In the genomic region with DNA sequence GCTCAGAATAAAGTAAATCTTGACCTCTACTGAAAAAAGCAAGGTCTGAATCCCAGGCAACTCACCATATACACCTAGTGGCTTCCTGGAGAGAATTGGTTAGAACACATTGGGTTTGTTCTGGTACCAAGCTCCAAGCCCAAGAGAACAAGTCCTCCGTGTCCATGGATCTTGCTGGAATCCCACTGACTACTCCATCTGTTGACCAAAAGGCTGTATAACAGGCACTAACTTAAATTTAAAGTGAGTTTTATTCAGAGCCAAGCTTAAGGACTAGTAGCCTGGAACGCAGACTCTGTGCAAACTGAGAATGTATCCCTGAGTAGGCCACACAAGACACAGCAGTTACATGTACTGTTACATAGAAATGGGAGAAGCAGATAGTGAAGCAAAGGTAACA, we compare ENCODE assay signal across 26 cellular contexts.
DNase-seq lines count a peak whose midpoint lies in the region; ATAC-seq and TF ChIP-seq lines count a peak whose summit lies in the region.
"Had no signal": no experiment of that assay in that cellular context is flagged by ENCODE, and none has a peak within 500 bp of the region (broad histone marks: within the 10 kb centered on the region; RNA-seq: fewer than 3 reads in every experiment).

No MANE protein-coding gene starts in this region.

- no peak overlapping the region for H3K4me3 ChIP-seq in neural progenitor cell
- H3K4me3 ChIP-seq in left lung, result no peak overlapping the region
- H3K4me3 ChIP-seq: tibial nerve had no signal

- no peaks in the 10 kb centered on the region for H3K79me2 ChIP-seq in neural progenitor cell (ENCODE audit: low read depth)

- H3K27ac ChIP-seq in epithelial cell of prostate (peak overlapping the region; percentile 88), neural progenitor cell (no peak overlapping the region), left lung (no peak overlapping the region)
- H3K27ac ChIP-seq: tibial nerve had no signal

- H3K4me1 Mint-ChIP-seq in neural progenitor cell, result no peaks in the 10 kb centered on the region
- H3K4me1 Mint-ChIP-seq in activated T-helper 1 cell treated with anti-CD3 and anti-CD28 coated beads, Interleukin-12 subunit alpha, Interleukin-12 subunit beta, Interleukin-2, Interleukin-4 antibody, amounts not matched to agents 30 ng/mL and 10 ng/mL and 1 ng/mL, durations not matched to agents 14 hours and 24 hours and 36 hours (ENCODE audit: low read depth), result no peaks in the 10 kb centered on the region
- H3K4me1 Mint-ChIP-seq: activated naive CD4-positive, alpha-beta T cell treated with anti-CD3 and anti-CD28 coated beads, Interleukin-2, amount 10 ng/mL, durations not matched to agents 7 days and 5 days; memory B cell; naive thymus-derived CD8-positive, alpha-beta T cell had no signal

- H3K27me3 ChIP-seq in neural progenitor cell (no peaks in the 10 kb centered on the region), left lung (no peaks in the 10 kb centered on the region)
- H3K27me3 ChIP-seq: BE2C, tibial nerve had no signal

- no peaks in the 10 kb centered on the region for H3K9me3 ChIP-seq in neural progenitor cell (ENCODE audit: low read depth)
- H3K9me3 ChIP-seq in left lung, result peaks cover 0 to 39% of the 10 kb centered on the region in 2 donors
- H3K9me3 ChIP-seq: BE2C had no signal

- no peak overlapping the region for H3K27ac Mint-ChIP-seq in neural progenitor cell
- no peak overlapping the region for H3K27ac Mint-ChIP-seq in activated T-helper 1 cell treated with anti-CD3 and anti-CD28 coated beads, Interleukin-12 subunit alpha, Interleukin-12 subunit beta, Interleukin-2, Interleukin-4 antibody, amounts not matched to agents 30 ng/mL and 10 ng/mL and 1 ng/mL, durations not matched to agents 14 hours and 24 hours and 36 hours
- H3K27ac Mint-ChIP-seq: activated CD4-positive, alpha-beta memory T cell treated with anti-CD3 and anti-CD28 coated beads for 36 hours; activated naive CD4-positive, alpha-beta T cell treated with anti-CD3 and anti-CD28 coated beads, Interleukin-2, amount 10 ng/mL, durations not matched to agents 7 days and 5 days; activated T-cell treated with anti-CD3 and anti-CD28 coated beads, Interleukin-2, amount 50 U/mL, for 24 hours; memory B cell; naive thymus-derived CD8-positive, alpha-beta T cell; stimulated activated naive CD8-positive, alpha-beta T cell treated with anti-CD3 and anti-CD28 coated beads, Interleukin-15, Interleukin-2, amounts not matched to agents 100 ng/mL and 50 ng/mL, for 24 hours had no signal

- intact Hi-C loops in activated T-helper 1 cell treated with anti-CD3 and anti-CD28 coated beads, Interleukin-12 subunit alpha, Interleukin-12 subunit beta, Interleukin-2, Interleukin-4 antibody, amounts not matched to agents 30 ng/mL and 10 ng/mL and 1 ng/mL, durations not matched to agents 14 hours and 24 hours and 36 hours (cut with micrococcal nuclease), result no loop called here
- intact Hi-C loops in left lung (cut with DNase I), result no loop called here

- peaks cover 5% of the 10 kb centered on the region for H3K27me3 Mint-ChIP-seq in neural progenitor cell (ENCODE audit: insufficient read depth, low read depth)
- no peaks in the 10 kb centered on the region for H3K27me3 Mint-ChIP-seq in activated T-helper 1 cell treated with anti-CD3 and anti-CD28 coated beads, Interleukin-12 subunit alpha, Interleukin-12 subunit beta, Interleukin-2, Interleukin-4 antibody, amounts not matched to agents 30 ng/mL and 10 ng/mL and 1 ng/mL, durations not matched to agents 14 hours and 24 hours and 36 hours (ENCODE audit: insufficient read depth)
- H3K27me3 Mint-ChIP-seq: activated CD4-positive, alpha-beta memory T cell treated with anti-CD3 and anti-CD28 coated beads for 36 hours; activated naive CD4-positive, alpha-beta T cell treated with anti-CD3 and anti-CD28 coated beads, Interleukin-2, amount 10 ng/mL, durations not matched to agents 7 days and 5 days; activated T-cell treated with anti-CD3 and anti-CD28 coated beads, Interleukin-2, amount 50 U/mL, for 24 hours; memory B cell; stimulated activated naive CD8-positive, alpha-beta T cell treated with anti-CD3 and anti-CD28 coated beads, Interleukin-15, Interleukin-2, amounts not matched to agents 100 ng/mL and 50 ng/mL, for 24 hours had no signal

- no peak overlapping the region for H3K9ac ChIP-seq in neural progenitor cell

- H3K36me3 ChIP-seq in neural progenitor cell, result no peaks in the 10 kb centered on the region
- H3K36me3 ChIP-seq in left lung, result no peaks in the 10 kb centered on the region
- H3K36me3 ChIP-seq: BE2C, tibial nerve had no signal

- no peak for ATAC-seq in left lung
- ATAC-seq: naive thymus-derived CD8-positive, alpha-beta T cell had no signal

- H3K36me3 Mint-ChIP-seq in neural progenitor cell, result no peaks in the 10 kb centered on the region
- no peaks in the 10 kb centered on the region for H3K36me3 Mint-ChIP-seq in activated T-helper 1 cell treated with anti-CD3 and anti-CD28 coated beads, Interleukin-12 subunit alpha, Interleukin-12 subunit beta, Interleukin-2, Interleukin-4 antibody, amounts not matched to agents 30 ng/mL and 10 ng/mL and 1 ng/mL, durations not matched to agents 14 hours and 24 hours and 36 hours (ENCODE audit: low read depth)
- H3K36me3 Mint-ChIP-seq: activated CD4-positive, alpha-beta memory T cell treated with anti-CD3 and anti-CD28 coated beads for 36 hours; activated naive CD4-positive, alpha-beta T cell treated with anti-CD3 and anti-CD28 coated beads, Interleukin-2, amount 10 ng/mL, durations not matched to agents 7 days and 5 days had no signal

- DNase-seq in DMS53 (lab: John Stamatoyannopoulos, UW) (peak; percentile 2), DMS53 treated with DMSO at 0.1 percent for 48 hours (lab: John Stamatoyannopoulos, UW; ENCODE audit: unreplicated experiment) (no peak), NAMALWA (ENCODE audit: low spot score) (peak; percentile 4), epithelial cell of prostate (ENCODE audit: low read depth, low spot score) (no peak), neural progenitor cell (ENCODE audit: low spot score) (no peak), left lung (no peak), ureter (ENCODE audit: low spot score) (no peak)
- no peak for DNase-seq in activated T-helper 1 cell treated with anti-CD3 and anti-CD28 coated beads, Interleukin-12 subunit alpha, Interleukin-12 subunit beta, Interleukin-2, Interleukin-4 antibody, amounts not matched to agents 30 ng/mL and 10 ng/mL and 1 ng/mL, durations not matched to agents 14 hours and 24 hours and 36 hours (ENCODE audit: low spot score)
- DNase-seq: activated CD4-positive, alpha-beta memory T cell treated with anti-CD3 and anti-CD28 coated beads for 36 hours; activated naive CD4-positive, alpha-beta T cell treated with anti-CD3 and anti-CD28 coated beads, Interleukin-2, amount 10 ng/mL, durations not matched to agents 7 days and 5 days; activated T-cell treated with anti-CD3 and anti-CD28 coated beads, Interleukin-2, amount 50 U/mL, for 24 hours; aorta; BE2C; cerebellar nuclear complex; effector CD8-positive, alpha-beta T cell; GDM1; glutamatergic neuron; naive thymus-derived CD8-positive, alpha-beta T cell; NCI-H1930; NCI-H446 treated with DMSO at 0.1 percent for 48 hours; Right ventricle myocardium superior; stimulated activated CD4-positive, alpha-beta T cell treated with anti-CD3 and anti-CD28 coated beads, Interleukin-1b, Interleukin-23, amount 100 ng/mL, for 48 hours; T-helper 1 cell had no signal

- no peak overlapping the region for H3K4me3 Mint-ChIP-seq in neural progenitor cell
- H3K4me3 Mint-ChIP-seq in activated T-helper 1 cell treated with anti-CD3 and anti-CD28 coated beads, Interleukin-12 subunit alpha, Interleukin-12 subunit beta, Interleukin-2, Interleukin-4 antibody, amounts not matched to agents 30 ng/mL and 10 ng/mL and 1 ng/mL, durations not matched to agents 14 hours and 24 hours and 36 hours, result no peak overlapping the region
- H3K4me3 Mint-ChIP-seq: activated CD4-positive, alpha-beta memory T cell treated with anti-CD3 and anti-CD28 coated beads for 36 hours; activated naive CD4-positive, alpha-beta T cell treated with anti-CD3 and anti-CD28 coated beads, Interleukin-2, amount 10 ng/mL, durations not matched to agents 7 days and 5 days; activated T-cell treated with anti-CD3 and anti-CD28 coated beads, Interleukin-2, amount 50 U/mL, for 24 hours; memory B cell; naive thymus-derived CD8-positive, alpha-beta T cell; stimulated activated naive CD8-positive, alpha-beta T cell treated with anti-CD3 and anti-CD28 coated beads, Interleukin-15, Interleukin-2, amounts not matched to agents 100 ng/mL and 50 ng/mL, for 24 hours had no signal

- H3K9me3 Mint-ChIP-seq in neural progenitor cell, result peaks cover 25% of the 10 kb centered on the region
- H3K9me3 Mint-ChIP-seq in activated T-helper 1 cell treated with anti-CD3 and anti-CD28 coated beads, Interleukin-12 subunit alpha, Interleukin-12 subunit beta, Interleukin-2, Interleukin-4 antibody, amounts not matched to agents 30 ng/mL and 10 ng/mL and 1 ng/mL, durations not matched to agents 14 hours and 24 hours and 36 hours, result peaks cover 39% of the 10 kb centered on the region

- H4K20me1 ChIP-seq in neural progenitor cell (ENCODE audit: low read depth), result no peaks in the 10 kb centered on the region

- H3K4me1 ChIP-seq in neural progenitor cell (no peaks in the 10 kb centered on the region), left lung (no peaks in the 10 kb centered on the region)
- H3K4me1 ChIP-seq: BE2C, tibial nerve had no signal

- H3K4me2 ChIP-seq in neural progenitor cell, result no peak overlapping the region

- H3F3A ChIP-seq in neural progenitor cell (ENCODE audit: low read depth), result no peaks in the 10 kb centered on the region

- H2AFZ ChIP-seq in neural progenitor cell (replicated peaks), result no peak overlapping the region

- peak; percentile 38 for TF ChIP-seq CTCF in neural progenitor cell (IDR thresholded peaks at IDR 0.05)
- no peak for TF ChIP-seq CTCF in left lung (IDR thresholded peaks at IDR 0.05)

Comparison
In these comparisons a context has a peak if more than half of its experiments do, and no peak if none do; other contexts are left out.
1. DNase-seq: peak in DMS53 (single experiment) and NAMALWA (single experiment); none in DMS53 treated with DMSO at 0.1 percent for 48 hours (single experiment), epithelial cell of prostate (single experiment), neural progenitor cell (single experiment), activated T-helper 1 cell treated with anti-CD3 and anti-CD28 coated beads, Interleukin-12 subunit alpha, Interleukin-12 subunit beta, Interleukin-2, Interleukin-4 antibody, amounts not matched to agents 30 ng/mL and 10 ng/mL and 1 ng/mL, durations not matched to agents 14 hours and 24 hours and 36 hours (single experiment), left lung (0 of 2) and ureter (single experiment).